In the genomic region with DNA sequence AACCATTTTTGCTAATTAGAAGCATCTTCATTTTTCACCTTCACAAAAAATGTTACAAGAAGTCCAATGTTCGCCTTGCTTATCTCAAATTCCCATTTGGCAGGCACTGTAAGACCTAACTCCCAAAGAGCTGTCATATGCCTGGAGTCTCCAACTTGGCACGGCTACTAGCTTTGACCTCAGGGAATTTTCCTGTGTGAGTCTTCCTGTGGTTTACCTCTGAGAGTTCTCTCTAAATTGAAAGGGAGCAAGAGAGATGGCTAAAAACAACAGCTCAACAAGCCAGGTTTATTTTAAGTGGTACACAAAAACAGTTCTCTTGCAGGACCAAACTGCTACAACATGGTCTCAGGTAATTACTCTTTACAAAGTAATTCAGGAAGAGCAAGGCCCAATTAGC, we compare ENCODE assay signal across 20 cellular contexts.
A peak's percentile ranks its signal among the peaks of the same experiment; 100 is the strongest.
DNase-seq lines count a peak whose midpoint lies in the region; ATAC-seq, FAIRE-seq and TF ChIP-seq lines count a peak whose summit lies in the region.
"Had no signal": no experiment of that assay in that cellular context is flagged by ENCODE, and none has a peak within 500 bp of the region (broad histone marks: within the 10 kb centered on the region; RNA-seq: fewer than 3 reads in every experiment).

No MANE protein-coding gene starts in this region.

- H3K36me3 ChIP-seq in bronchial epithelial cell (ENCODE audit: control insufficient read depth, insufficient read depth, low read length): no peaks in the 10 kb centered on the region
- H3K36me3 ChIP-seq: esophagus muscularis mucosa, heart left ventricle, right lobe of liver, tibial artery had no signal

- peak; percentile 23 for FAIRE-seq in bronchial epithelial cell (lab: Jason Lieb, UNC)
- FAIRE-seq: GM18507, HepG2 had no signal

- no peaks in the 10 kb centered on the region for H3K27me3 ChIP-seq in bronchial epithelial cell (ENCODE audit: control insufficient read depth, insufficient read depth, low read length)
- H3K27me3 ChIP-seq: esophagus muscularis mucosa, heart left ventricle, right lobe of liver, tibial artery had no signal

- in situ Hi-C loops in GM13976 (cut with MboI; ENCODE audit: low sequenced_read_pairs, unreplicated experiment): no loop called here

- TF ChIP-seq CTCF in bronchial epithelial cell (IDR thresholded peaks at IDR 0.05; ENCODE audit: insufficient read depth, low read length, severe bottlenecking) (no peak), GM13976 (IDR thresholded peaks at IDR 0.05; ENCODE audit: borderline replicate concordance, control extremely low read depth, extremely low read depth, insufficient read depth, missing control alignments) (no peak)

- DNase-seq in H4 (ENCODE audit: low spot score) (peak; percentile 51), NCI-H226 (peak; percentile 93), bronchial epithelial cell (ENCODE audit: low read depth) (peak; percentile 20), myocyte (ENCODE audit: low read depth) (peak; percentile 9), GM13976 (ENCODE audit: low spot score) (no peak), activated T-cell treated with anti-CD3 and anti-CD28 coated beads for 4 hours (no peak)
- DNase-seq: activated CD4-positive, alpha-beta T cell treated with anti-CD3 and anti-CD28 coated beads, Interleukin-2, amount 10 ng/mL, durations not matched to agents 7 days and 5 days; activated gamma-delta T cell; DND-41; heart left ventricle; occipital lobe; right lobe of liver; stimulated activated naive CD4-positive, alpha-beta T cell; T-cell; tibial artery had no signal

- no peak for ATAC-seq in HG02973 (IDR thresholded peaks at IDR 0.05; ENCODE audit: unreplicated experiment)
- ATAC-seq: HepG2, right lobe of liver, T-cell had no signal

- H3K4me3 ChIP-seq in bronchial epithelial cell (ENCODE audit: low read depth, low read length): no peak overlapping the region
- H3K4me3 ChIP-seq: esophagus muscularis mucosa, heart left ventricle, lung, right lobe of liver, tibial artery had no signal

Comparison
In these comparisons a context has a peak if more than half of its experiments do, and no peak if none do; other contexts are left out.
1. DNase-seq: peak in H4 (single experiment), NCI-H226 (single experiment), bronchial epithelial cell (single experiment) and myocyte (single experiment); none in GM13976 (single experiment) and activated T-cell treated with anti-CD3 and anti-CD28 coated beads for 4 hours (single experiment).